18 cellular contexts compared by ENCODE assay signal in the genomic region with DNA sequence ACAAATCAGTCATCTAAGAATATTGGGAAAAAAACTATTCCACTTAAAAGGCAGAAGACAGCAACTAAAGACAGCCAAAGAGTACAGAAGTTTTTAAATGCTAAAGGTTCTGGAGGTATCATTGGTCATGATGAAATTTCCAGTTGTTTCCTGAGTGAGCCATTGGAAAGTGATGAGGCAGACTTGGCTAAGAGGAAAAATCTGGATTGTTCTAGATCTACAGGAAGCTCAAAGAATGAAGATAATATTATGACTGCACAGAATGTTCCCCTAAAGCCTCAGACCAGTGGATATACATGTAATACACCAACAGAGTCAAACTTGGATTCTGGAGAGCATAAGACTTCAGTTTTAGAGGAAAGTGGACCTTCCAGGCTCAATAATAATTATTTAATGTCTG. TPM values are rescaled to one million over a fixed set of nuclear protein-coding genes. Genes with fewer than 3 reads are reported as not detected.
DNase-seq lines count a peak whose midpoint lies in the region; ATAC-seq, FAIRE-seq and TF ChIP-seq lines count a peak whose summit lies in the region.
"Had no signal": no experiment of that assay in that cellular context is flagged by ENCODE, and none has a peak within 500 bp of the region (broad histone marks: within the 10 kb centered on the region; RNA-seq: fewer than 3 reads in every experiment).

No MANE protein-coding gene starts in this region.

- H3K36me3 Mint-ChIP-seq in activated CD8-positive, alpha-beta T cell treated with anti-CD3 and anti-CD28 coated beads, Interleukin-2, amount 10 ng/mL, durations not matched to agents 7 days and 5 days (ENCODE audit: low read depth): peaks cover 37% of the 10 kb centered on the region

- H3K27me3 ChIP-seq in GM12878 (replicated peaks in 1 of 2; ENCODE audit: control insufficient read depth in 2 of 2, insufficient read depth in 2 of 2, low read length in 1 of 2): no peaks in the 10 kb centered on the region
- H3K27me3 ChIP-seq: BE2C had no signal

- no peak overlapping the region for H3K4me2 ChIP-seq in GM12878 (ENCODE audit: control insufficient read depth, insufficient read depth)

- H3K9me3 Mint-ChIP-seq in activated CD8-positive, alpha-beta T cell treated with anti-CD3 and anti-CD28 coated beads, Interleukin-2, amount 10 ng/mL, durations not matched to agents 7 days and 5 days (ENCODE audit: insufficient read depth): no peaks in the 10 kb centered on the region
- H3K9me3 Mint-ChIP-seq: CD4-positive, CD25-positive, alpha-beta regulatory T cell had no signal

- intact Hi-C loops in GM12878 (cut with micrococcal nuclease; ENCODE audit: unreplicated experiment): no loop called here

- H4K20me1 ChIP-seq in GM12878 (ENCODE audit: control insufficient read depth, insufficient read depth): no peaks in the 10 kb centered on the region

- H3K4me1 ChIP-seq in GM12878 (ENCODE audit: control insufficient read depth, insufficient read depth, low read length): no peaks in the 10 kb centered on the region
- H3K4me1 ChIP-seq: BE2C had no signal

- TF ChIP-seq CTCF in GM12878 (IDR thresholded peaks at IDR 0.05 in 2 of 3, conservative IDR thresholded peaks at IDR 0.05 in 1 of 3; ENCODE audit: control insufficient read depth in 2 of 3, extremely low read depth in 1 of 3, insufficient read depth in 1 of 3, low read depth in 3 of 3, low read length in 3 of 3): no peak

- H3K4me3 ChIP-seq in GM12878: no peak overlapping the region

- in situ Hi-C loops in GM12878 (cut with MboI): loop anchor here (25.0 kb wide), 1 partner anchor 1364 kb away; the partner anchor contains the start of genes CEP290 and TMTC3

- H2AFZ ChIP-seq in GM12878 (ENCODE audit: control insufficient read depth, low read depth, low read length): no peak overlapping the region

- H3K27ac Mint-ChIP-seq in activated CD8-positive, alpha-beta T cell treated with anti-CD3 and anti-CD28 coated beads, Interleukin-2, amount 10 ng/mL, durations not matched to agents 7 days and 5 days: no peak overlapping the region
- H3K27ac Mint-ChIP-seq: CD4-positive, CD25-positive, alpha-beta regulatory T cell; H9 had no signal

- TF ChIP-seq POLR2A in GM12878 (IDR thresholded peaks at IDR 0.05; ENCODE audit: low read depth, low read length): no peak

- POLR2A ChIA-PET in GM12878 (lab: Charles Lee): no interaction called here
- POLR2A ChIA-PET in activated CD8-positive, alpha-beta T cell treated with anti-CD3 and anti-CD28 coated beads, Interleukin-2, amount 10 ng/mL, durations not matched to agents 7 days and 5 days (lab: Charles Lee): no interaction called here

- CTCF ChIA-PET in GM12878 (lab: Yijun Ruan, JAX): no interaction called here
- CTCF ChIA-PET in activated CD8-positive, alpha-beta T cell treated with anti-CD3 and anti-CD28 coated beads, Interleukin-2, amount 10 ng/mL, durations not matched to agents 7 days and 5 days (lab: Charles Lee): no interaction called here

- H3K4me3 Mint-ChIP-seq in activated CD8-positive, alpha-beta T cell treated with anti-CD3 and anti-CD28 coated beads, Interleukin-2, amount 10 ng/mL, durations not matched to agents 7 days and 5 days: no peak overlapping the region
- H3K4me3 Mint-ChIP-seq: H9 had no signal

- TF ChIP-seq RAD21 in GM12878 (IDR thresholded peaks at IDR 0.05; ENCODE audit: insufficient read depth, low read depth, low read length): no peak

- no peaks in the 10 kb centered on the region for H3K79me2 ChIP-seq in GM12878 (ENCODE audit: control insufficient read depth, insufficient read depth, low read length)

- peak; percentile 13 for FAIRE-seq in GM12878 (lab: Jason Lieb, UNC)
- FAIRE-seq: D721Med, G401.6, H1 had no signal

- SMC1A ChIA-PET in GM12878 (lab: Charles Lee; ENCODE audit: uncharacterized antibody, unreplicated experiment): no interaction called here

- ATAC-seq in GM12878: no peak
- ATAC-seq in activated CD8-positive, alpha-beta T cell treated with anti-CD3 and anti-CD28 coated beads, Interleukin-2, amount 10 ng/mL, durations not matched to agents 7 days and 5 days: no peak
- no peak for ATAC-seq in HG02870 (IDR thresholded peaks at IDR 0.05; ENCODE audit: unreplicated experiment)

- H3K4me1 Mint-ChIP-seq in activated CD8-positive, alpha-beta T cell treated with anti-CD3 and anti-CD28 coated beads, Interleukin-2, amount 10 ng/mL, durations not matched to agents 7 days and 5 days (ENCODE audit: low read depth): peaks cover 2% of the 10 kb centered on the region

- no peaks in the 10 kb centered on the region for H3K9me3 ChIP-seq in GM12878 (replicated peaks; ENCODE audit: control insufficient read depth, insufficient read depth, low read length)
- H3K9me3 ChIP-seq: BE2C, Caco-2 had no signal

- RAD21 ChIA-PET in GM12878 (lab: Charles Lee; ENCODE audit: unreplicated experiment): no interaction called here

- no TSS peak for BruUV-seq in GM12878 (replicated peaks; lab: Mats Ljungman, UMichigan)

- H3K36me3 ChIP-seq in GM12878 (ENCODE audit: control insufficient read depth in 2 of 2, insufficient read depth in 2 of 2, low read length in 1 of 2): no peaks in the 10 kb centered on the region
- H3K36me3 ChIP-seq: BE2C had no signal

- DNase-seq in LHCN-M2 (ENCODE audit: low read depth) (peak; percentile 8), GM12878 (ENCODE audit: low read depth, low spot score) (no peak), dermis blood vessel endothelial cell (peak; percentile 31), lung microvascular endothelial cell (ENCODE audit: low read depth in 2 of 2) (peak; percentile 43 to 44), pons (ENCODE audit: low spot score) (no peak)
- DNase-seq in activated CD8-positive, alpha-beta T cell treated with anti-CD3 and anti-CD28 coated beads, Interleukin-2, amount 10 ng/mL, durations not matched to agents 7 days and 5 days: no peak
- DNase-seq in activated CD4-positive, alpha-beta T cell treated with anti-CD3 and anti-CD28 coated beads, Interleukin-2, amount 50 U/mL, for 48 hours: no peak
- DNase-seq: ACHN; BE2C; C1 segment of cervical spinal cord; Caco-2; CD4-positive, CD25-positive, alpha-beta regulatory T cell; H9 had no signal

- no peak for TF ChIP-seq EP300 in GM12878 (IDR thresholded peaks at IDR 0.05; ENCODE audit: borderline replicate concordance in 1 of 2, control insufficient read depth in 1 of 2, low read depth in 2 of 2, low read length in 2 of 2)

- no peaks in the 10 kb centered on the region for H3K27me3 Mint-ChIP-seq in activated CD8-positive, alpha-beta T cell treated with anti-CD3 and anti-CD28 coated beads, Interleukin-2, amount 10 ng/mL, durations not matched to agents 7 days and 5 days (ENCODE audit: low read depth)
- H3K27me3 Mint-ChIP-seq: CD4-positive, CD25-positive, alpha-beta regulatory T cell had no signal

- H3K9ac ChIP-seq in GM12878 (ENCODE audit: control insufficient read depth, insufficient read depth, low read length): no peak overlapping the region

- no peak overlapping the region for H3K27ac ChIP-seq in GM12878 (ENCODE audit: control insufficient read depth, insufficient read depth)
- H3K27ac ChIP-seq: HL-60 had no signal

TF ChIP-seq in GM12878, 131 proteins besides CTCF, POLR2A, EP300 and RAD21 (continues in another document):
- TF ChIP-seq CREM (IDR thresholded peaks at IDR 0.05; ENCODE audit: low read depth): no peak

RNA-seq across cellular contexts. Expression of gene GALNT4, which starts 22.8 kb away (rescaled TPM):
- total RNA-seq in LHCN-M2 (2014; rRNA removed): 6.3 and 6.4 TPM in 2 replicates
- 1.3 TPM for polyA plus RNA-seq in LHCN-M2 (2012)
- total RNA-seq in GM12878 (2013; cell fraction: nucleolus; rRNA removed): 11.8 and 11.9 TPM in 2 replicates
- total RNA-seq in GM12878 (2014; rRNA removed): 1.6 and 3.0 TPM in 2 replicates
- 1.9 and 2.7 TPM in 2 replicates for total RNA-seq in GM12878 (2014; rRNA removed; fragmentation: Illumina TruSeq; extraction: Trizol)
- 2.6 TPM in 2 replicates for total RNA-seq in GM12878 (2021)
- 0.68 TPM for polyA plus RNA-seq in GM12878 (2011; ENCODE audit: low read depth)
- polyA plus RNA-seq in GM12878 (2011; rRNA removed): 1.7 and 2.2 TPM in 2 replicates
- polyA plus RNA-seq in GM12878 (2011; cell fraction: cytosol; rRNA removed): 0.43 and 0.66 TPM in 2 replicates
- polyA plus RNA-seq in GM12878 (2011; cell fraction: nucleus; rRNA removed): 0.78 and 0.91 TPM in 2 replicates
- polyA plus RNA-seq in GM12878 (2012): 1.5 and 1.6 TPM in 2 replicates
- 1.8 and 1.9 TPM in 2 replicates for polyA plus RNA-seq in GM12878 (2014; fragmentation: Illumina TruSeq; extraction: Trizol)
- 1 to 10 TPM in 1 of 2 experiments, under 1 TPM in 1; 0.90 to 1.1 TPM for polyA plus RNA-seq in GM12878 (2014; fragmentation: Nextera tagmentation; extraction: Ambion mirVana)
- 1.3 and 1.4 TPM in 2 replicates for polyA plus RNA-seq in GM12878 (2014; rRNA removed)
- polyA plus RNA-seq in GM12878 (2016; fragmentation: Nextera tagmentation; extraction: Ambion mirVana): 1 to 10 TPM; 2.3 to 2.9 TPM
- polyA minus RNA-seq in GM12878 (2011; rRNA and poly(A)+ RNA removed): 1.4 and 1.9 TPM in 2 replicates
- 0.62 TPM in 1 of 2 replicates, not detected in the other for polyA minus RNA-seq in GM12878 (2011; cell fraction: cytosol; rRNA and poly(A)+ RNA removed)
- polyA minus RNA-seq in GM12878 (2011; cell fraction: nucleus; rRNA and poly(A)+ RNA removed): 2.7 and 4.2 TPM in 2 replicates
- 18.5 and 19.3 TPM in 2 replicates for total RNA-seq in dermis blood vessel endothelial cell
- total RNA-seq in lung microvascular endothelial cell: 9.7 and 14.4 TPM in 2 replicates
- total RNA-seq in activated CD8-positive, alpha-beta T cell treated with anti-CD3 and anti-CD28 coated beads, Interleukin-2, amount 10 ng/mL, durations not matched to agents 7 days and 5 days: 10 to 100 TPM; 15.4 to 16.6 TPM

RNA-seq across cellular contexts. Expression of gene POC1B, which starts 24.1 kb away (rescaled TPM):
- total RNA-seq in LHCN-M2 (2014; rRNA removed): 12.4 and 16.0 TPM in 2 replicates
- polyA plus RNA-seq in LHCN-M2 (2012): 4.2 TPM
- total RNA-seq in GM12878 (2013; cell fraction: nucleolus; rRNA removed): 57.1 and 57.4 TPM in 2 replicates
- total RNA-seq in GM12878 (2014; rRNA removed): 10.8 and 14.5 TPM in 2 replicates
- total RNA-seq in GM12878 (2014; rRNA removed; fragmentation: Illumina TruSeq; extraction: Trizol): 11.6 and 16.9 TPM in 2 replicates
- total RNA-seq in GM12878 (2021): 8.6 and 11.1 TPM in 2 replicates
- 4.0 TPM for polyA plus RNA-seq in GM12878 (2011; ENCODE audit: low read depth)
- 16.7 and 26.5 TPM in 2 replicates for polyA plus RNA-seq in GM12878 (2011; rRNA removed)
- 6.8 and 7.1 TPM in 2 replicates for polyA plus RNA-seq in GM12878 (2011; cell fraction: cytosol; rRNA removed)
- 8.1 and 10.5 TPM in 2 replicates for polyA plus RNA-seq in GM12878 (2011; cell fraction: nucleus; rRNA removed)
- 8.7 and 11.3 TPM in 2 replicates for polyA plus RNA-seq in GM12878 (2012)
- 12.6 and 16.6 TPM in 2 replicates for polyA plus RNA-seq in GM12878 (2014; fragmentation: Illumina TruSeq; extraction: Trizol)
- polyA plus RNA-seq in GM12878 (2014; fragmentation: Nextera tagmentation; extraction: Ambion mirVana): 1 to 10 TPM; 4.4 to 6.3 TPM
- polyA plus RNA-seq in GM12878 (2014; rRNA removed): 5.8 and 9.0 TPM in 2 replicates
- 10 to 100 TPM; 17.4 to 17.8 TPM for polyA plus RNA-seq in GM12878 (2016; fragmentation: Nextera tagmentation; extraction: Ambion mirVana)
- 23.5 and 30.6 TPM in 2 replicates for polyA minus RNA-seq in GM12878 (2011; rRNA and poly(A)+ RNA removed)
- polyA minus RNA-seq in GM12878 (2011; cell fraction: cytosol; rRNA and poly(A)+ RNA removed): 4.7 and 8.3 TPM in 2 replicates
- polyA minus RNA-seq in GM12878 (2011; cell fraction: nucleus; rRNA and poly(A)+ RNA removed): 16.4 and 21.6 TPM in 2 replicates
- total RNA-seq in dermis blood vessel endothelial cell: 17.9 and 25.2 TPM in 2 replicates
- 13.1 and 14.6 TPM in 2 replicates for total RNA-seq in lung microvascular endothelial cell
- total RNA-seq in activated CD8-positive, alpha-beta T cell treated with anti-CD3 and anti-CD28 coated beads, Interleukin-2, amount 10 ng/mL, durations not matched to agents 7 days and 5 days: 10 to 100 TPM; 47.7 to 49.4 TPM

Comparison
In these comparisons a context has a peak if more than half of its experiments do, and no peak if none do; other contexts are left out.
1. DNase-seq: peak in LHCN-M2 (single experiment), dermis blood vessel endothelial cell (single experiment) and lung microvascular endothelial cell (2 of 2); none in GM12878 (single experiment), activated CD8-positive, alpha-beta T cell treated with anti-CD3 and anti-CD28 coated beads, Interleukin-2, amount 10 ng/mL, durations not matched to agents 7 days and 5 days (single experiment), pons (single experiment) and activated CD4-positive, alpha-beta T cell treated with anti-CD3 and anti-CD28 coated beads, Interleukin-2, amount 50 U/mL, for 48 hours (0 of 2).